25 cellular contexts compared by ENCODE assay signal in the genomic region with DNA sequence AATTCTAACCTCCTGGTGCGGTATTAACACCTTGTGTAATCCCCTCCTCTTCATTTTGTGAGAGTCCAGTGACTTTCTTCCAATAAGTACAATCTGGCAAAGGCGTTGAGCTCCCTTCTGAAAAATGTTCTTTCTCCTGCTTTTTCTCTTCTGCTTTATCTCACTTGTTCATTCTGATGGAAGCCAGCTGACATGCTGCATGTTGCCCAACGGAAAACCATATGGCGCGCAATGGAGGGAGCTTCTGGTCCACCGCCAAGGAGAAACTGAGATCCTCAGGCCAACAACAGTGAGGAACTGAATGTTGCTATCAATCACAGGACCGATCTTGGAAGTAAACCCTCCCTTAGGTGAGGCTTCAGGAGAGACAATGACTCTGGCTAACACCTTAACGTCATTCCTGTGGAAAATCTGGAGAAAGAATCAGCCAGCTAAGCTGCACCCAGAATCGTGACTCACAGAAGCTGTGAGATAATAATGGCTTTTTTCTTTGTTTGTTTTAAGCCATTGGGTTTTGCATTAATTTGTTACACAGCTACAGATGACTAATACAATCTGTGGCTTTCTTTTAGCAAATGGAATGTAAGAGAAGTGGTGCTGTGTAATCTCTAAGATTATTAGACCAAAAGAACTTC.
A peak's percentile ranks its signal among the peaks of the same experiment; 100 is the strongest.
DNase-seq lines count a peak whose midpoint lies in the region; ATAC-seq, FAIRE-seq and TF ChIP-seq lines count a peak whose summit lies in the region.
"Had no signal": no experiment of that assay in that cellular context is flagged by ENCODE, and none has a peak within 500 bp of the region (broad histone marks: within the 10 kb centered on the region; RNA-seq: fewer than 3 reads in every experiment).

No MANE protein-coding gene starts in this region.

- TF ChIP-seq CTCF in astrocyte of the cerebellum (IDR thresholded peaks at IDR 0.05; ENCODE audit: low read depth, low read length, missing control alignments), result no peak
- no peak for TF ChIP-seq CTCF in kidney epithelial cell (IDR thresholded peaks at IDR 0.05; ENCODE audit: insufficient read depth, low read length, poor library complexity, severe bottlenecking)

- no peaks in the 10 kb centered on the region for H3K4me1 ChIP-seq in HAP-1
- H3K4me1 ChIP-seq: Caco-2 had no signal

- in situ Hi-C loops in astrocyte of the cerebellum (cut with HindIII; ENCODE audit: low sequenced_read_pairs) (no loop called here), HAP-1 (cut with MboI; ENCODE audit: low sequenced_read_pairs) (no loop called here)

- H3K4me3 ChIP-seq in astrocyte of the cerebellum (ENCODE audit: low read depth, low read length) (no peak overlapping the region), kidney epithelial cell (ENCODE audit: low read depth, low read length) (no peak overlapping the region), HAP-1 (no peak overlapping the region)
- H3K4me3 ChIP-seq: GM12878 had no signal

- FAIRE-seq in RCC 7860 (lab: Jason Lieb, UNC) (peak; percentile 92), urothelium cell line (lab: Jason Lieb, UNC) (peak; percentile 84)
- FAIRE-seq: GM12878, HepG2 had no signal

- no peaks in the 10 kb centered on the region for H3K36me3 ChIP-seq in kidney epithelial cell (ENCODE audit: control insufficient read depth, insufficient read depth, low read length)
- H3K36me3 ChIP-seq in HAP-1 (replicated peaks), result no peaks in the 10 kb centered on the region

- 0 out of 2 replicates have a peak, but pooled peaks cover 2% of the 10 kb centered on the region for H3K9me3 ChIP-seq in HAP-1

- no peak for ATAC-seq in HG02642 (IDR thresholded peaks at IDR 0.05; ENCODE audit: poor library complexity, unreplicated experiment)
- ATAC-seq: CD8-positive, alpha-beta T cell; GM12878; HCT116; HepG2 had no signal

- DNase-seq in RCC 7860 (ENCODE audit: low spot score), result peak; percentile 87
- peak; percentile 57 for DNase-seq in astrocyte of the cerebellum (ENCODE audit: low read depth)
- DNase-seq in kidney epithelial cell (ENCODE audit: low read depth), result peak; percentile 66
- peak; percentile 66 for DNase-seq in urothelium cell line (ENCODE audit: low spot score)
- DNase-seq in NCI-H82 (lab: John Stamatoyannopoulos, UW), result no peak
- DNase-seq in HAP-1 (ENCODE audit: low spot score in 2 of 2), result no peak
- DNase-seq: Caco-2; CD8-positive, alpha-beta T cell; DMS 273 treated with DMSO at 0.1 percent for 48 hours; DMS79; EL; GDM1; GOT3; Karpas-422; NCI-H1092 treated with DMSO at 0.1 percent for 48 hours; NCI-H1436; NCI-H187 treated with DMSO at 0.1 percent for 48 hours; NCI-H2107; NCI-H524 treated with DMSO at 0.1 percent for 48 hours; SHP77 treated with DMSO at 0.1 percent for 48 hours; SW 1271 had no signal

- H3K27me3 ChIP-seq in kidney epithelial cell (ENCODE audit: control insufficient read depth, insufficient read depth, low read length) (no peaks in the 10 kb centered on the region), HAP-1 (ENCODE audit: low read depth) (no peaks in the 10 kb centered on the region)

Comparison
In these comparisons a context has a peak if more than half of its experiments do, and no peak if none do; other contexts are left out.
1. DNase-seq: peak in RCC 7860 (single experiment), astrocyte of the cerebellum (single experiment), kidney epithelial cell (single experiment) and urothelium cell line (single experiment); none in NCI-H82 (single experiment) and HAP-1 (0 of 2).